Comparison of ENCODE assay signal across 27 cellular contexts in the genomic region with DNA sequence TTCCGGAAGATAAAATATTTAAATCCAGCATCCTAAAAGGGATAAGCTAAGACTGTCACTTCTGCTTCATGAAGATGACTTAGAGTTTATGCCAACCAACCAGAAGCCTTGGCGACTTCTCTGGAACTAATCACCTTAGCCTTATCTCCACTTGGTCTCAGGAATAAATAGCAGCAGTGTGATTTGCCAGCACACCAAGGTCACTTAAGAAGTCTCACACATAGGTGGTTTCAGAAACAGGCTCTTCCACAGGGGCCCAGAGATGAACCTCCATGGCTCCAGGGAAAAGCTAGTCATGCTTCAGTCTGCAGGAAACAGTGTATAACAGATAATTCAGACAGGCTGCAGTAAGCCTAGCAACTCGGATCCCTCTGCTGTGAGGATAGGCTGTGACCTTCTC.
"Had no signal": no experiment of that assay in that cellular context is flagged by ENCODE, and none has a peak within 500 bp of the region (broad histone marks: within the 10 kb centered on the region; RNA-seq: fewer than 3 reads in every experiment).

No MANE protein-coding gene starts in this region.

- H3K9me3 ChIP-seq: SJSA1 had no signal

- H3K27me3 Mint-ChIP-seq: activated CD8-positive, alpha-beta memory T cell treated with anti-CD3 and anti-CD28 coated beads, Interleukin-2, amount 10 ng/mL, durations not matched to agents 7 days and 5 days; activated naive CD4-positive, alpha-beta T cell treated with anti-CD3 and anti-CD28 coated beads, Interleukin-2, amount 50 U/mL, for 24 hours; activated T-cell treated with anti-CD3 and anti-CD28 coated beads, Interleukin-2, amount 50 U/mL, for 24 hours; T-helper 17 cell had no signal

- H3K36me3 Mint-ChIP-seq: activated CD8-positive, alpha-beta memory T cell treated with anti-CD3 and anti-CD28 coated beads, Interleukin-2, amount 10 ng/mL, durations not matched to agents 7 days and 5 days; activated naive CD4-positive, alpha-beta T cell treated with anti-CD3 and anti-CD28 coated beads, Interleukin-2, amount 50 U/mL, for 24 hours; WTC11 had no signal

- H3K4me3 ChIP-seq: K562, SJSA1 had no signal

- ATAC-seq: activated CD8-positive, alpha-beta memory T cell treated with anti-CD3 and anti-CD28 coated beads, Interleukin-2, amount 10 ng/mL, durations not matched to agents 7 days and 5 days; K562; SK-N-SH treated with all-trans-retinoic acid at 6 μM for 48 hours; T-helper 17 cell; WTC11 had no signal

- DNase-seq: activated CD4-positive, alpha-beta T cell treated with anti-CD3 and anti-CD28 coated beads for 48 hours; activated CD4-positive, alpha-beta T cell treated with anti-CD3 and anti-CD28 coated beads, Interleukin-2, amount 50 U/mL, for 48 hours; activated CD4-positive, CD25-positive, alpha-beta regulatory T cell treated with anti-CD3 and anti-CD28 coated beads, Interleukin-2, amount 50 U/mL, for 72 hours; activated CD8-positive, alpha-beta memory T cell treated with anti-CD3 and anti-CD28 coated beads, Interleukin-2, amount 10 ng/mL, durations not matched to agents 7 days and 5 days; activated effector memory CD4-positive, alpha-beta T cell treated with Interleukin-2 at 50 U/mL for 16 hours; activated naive CD4-positive, alpha-beta T cell; activated T-cell treated with anti-CD3 and anti-CD28 coated beads, Interleukin-2, amount 50 U/mL, for 24 hours; aorta; Karpas-422; MM.1S; NCI-H1105 treated with DMSO at 0.1 percent for 48 hours; NCI-H146; NCI-H187 treated with DMSO at 0.1 percent for 48 hours; NCI-H2171; NCI-H2227 treated with DMSO at 0.1 percent for 48 hours; NCI-H446 treated with DMSO at 0.1 percent for 48 hours; NCI-H524 treated with DMSO at 0.1 percent for 48 hours; NCI-H748 treated with DMSO at 0.1 percent for 48 hours; SW 1271; T-helper 17 cell; T-helper 9 cell had no signal

- H3K9me3 Mint-ChIP-seq: activated naive CD4-positive, alpha-beta T cell treated with anti-CD3 and anti-CD28 coated beads, Interleukin-2, amount 50 U/mL, for 24 hours; activated T-cell treated with anti-CD3 and anti-CD28 coated beads, Interleukin-2, amount 50 U/mL, for 24 hours; activated T-helper 1 cell treated with anti-CD3 and anti-CD28 coated beads, Interleukin-12 subunit alpha, Interleukin-12 subunit beta, Interleukin-2, Interleukin-4 antibody, amounts not matched to agents 30 ng/mL and 10 ng/mL and 1 ng/mL, durations not matched to agents 14 hours and 24 hours and 36 hours; WTC11 had no signal

- H3K27ac ChIP-seq: SJSA1 had no signal

- H3K27me3 ChIP-seq: SJSA1 had no signal

- H3K4me1 Mint-ChIP-seq: activated CD8-positive, alpha-beta memory T cell treated with anti-CD3 and anti-CD28 coated beads, Interleukin-2, amount 10 ng/mL, durations not matched to agents 7 days and 5 days; activated naive CD4-positive, alpha-beta T cell treated with anti-CD3 and anti-CD28 coated beads, Interleukin-2, amount 50 U/mL, for 24 hours; T-helper 17 cell had no signal

- H3K4me3 Mint-ChIP-seq: activated CD8-positive, alpha-beta memory T cell treated with anti-CD3 and anti-CD28 coated beads, Interleukin-2, amount 10 ng/mL, durations not matched to agents 7 days and 5 days; activated naive CD4-positive, alpha-beta T cell treated with anti-CD3 and anti-CD28 coated beads, Interleukin-2, amount 50 U/mL, for 24 hours; activated T-cell treated with anti-CD3 and anti-CD28 coated beads, Interleukin-2, amount 50 U/mL, for 24 hours; activated T-helper 1 cell treated with anti-CD3 and anti-CD28 coated beads, Interleukin-12 subunit alpha, Interleukin-12 subunit beta, Interleukin-2, Interleukin-4 antibody, amounts not matched to agents 30 ng/mL and 10 ng/mL and 1 ng/mL, durations not matched to agents 14 hours and 24 hours and 36 hours; T-helper 17 cell; WTC11 had no signal

- H3K27ac Mint-ChIP-seq: activated CD8-positive, alpha-beta memory T cell treated with anti-CD3 and anti-CD28 coated beads, Interleukin-2, amount 10 ng/mL, durations not matched to agents 7 days and 5 days; activated naive CD4-positive, alpha-beta T cell treated with anti-CD3 and anti-CD28 coated beads, Interleukin-2, amount 50 U/mL, for 24 hours; activated T-cell treated with anti-CD3 and anti-CD28 coated beads, Interleukin-2, amount 50 U/mL, for 24 hours; activated T-helper 1 cell treated with anti-CD3 and anti-CD28 coated beads, Interleukin-12 subunit alpha, Interleukin-12 subunit beta, Interleukin-2, Interleukin-4 antibody, amounts not matched to agents 30 ng/mL and 10 ng/mL and 1 ng/mL, durations not matched to agents 14 hours and 24 hours and 36 hours; T-helper 17 cell; WTC11 had no signal
